In genomic region chr11:9573054-9573774, GRCh38 we compare ENCODE assay signal across 8 cellular contexts.
DNase-seq lines count a peak whose midpoint lies in the region; ATAC-seq and TF ChIP-seq lines count a peak whose summit lies in the region.

Gene WEE1 (plus strand): TSS chr11:9573670. CDS start chr11:9573934, 264 bp downstream.

- H3K27ac ChIP-seq in 22Rv1, result peak within 1 kb of the TSS; percentile 97

- peak; percentile 87 for DNase-seq in NCI-H2081 treated with DMSO at 0.1 percent for 48 hours (lab: John Stamatoyannopoulos, UW)
- peak; percentile 96 for DNase-seq in T1000 (lab: John Stamatoyannopoulos, UW)
- DNase-seq in astrocyte of the spinal cord (ENCODE audit: low read depth, low spot score), result peak; percentile 99
- peak; percentile 87 to 93 for DNase-seq in hippocampal formation (lab: John Stamatoyannopoulos, UW)
- peak; percentile 98 for DNase-seq in retina

- TF ChIP-seq CTCF in 22Rv1 (IDR thresholded peaks at IDR 0.05) (no peak), astrocyte of the spinal cord (IDR thresholded peaks at IDR 0.05; ENCODE audit: low read depth, low read length) (no peak)

- ATAC-seq in GM18519 (IDR thresholded peaks at IDR 0.05; ENCODE audit: low FRiP score, unreplicated experiment) (peak; percentile 77), HG03045 (IDR thresholded peaks at IDR 0.05; ENCODE audit: unreplicated experiment) (peak; percentile 90)

- in situ Hi-C loops in astrocyte of the spinal cord (cut with HindIII; ENCODE audit: low sequenced_read_pairs), result no loop called here

- H3K4me3 ChIP-seq in astrocyte of the spinal cord (ENCODE audit: low read depth, low read length), result peak within 1 kb of the TSS; percentile 71

Comparison
In these comparisons a context has a peak if more than half of its experiments do, and no peak if none do; other contexts are left out.
1. Peak in every context shown above with its lines: DNase-seq, ATAC-seq, H3K4me3 ChIP-seq and H3K27ac ChIP-seq.